In genomic region chrX:118212817-118213183, GRCh38 we compare ENCODE assay signal across 11 cellular contexts.
DNase-seq lines count a peak whose midpoint lies in the region; ATAC-seq and TF ChIP-seq lines count a peak whose summit lies in the region.
"Had no signal": no experiment of that assay in that cellular context is flagged by ENCODE, and none has a peak within 500 bp of the region (broad histone marks: within the 10 kb centered on the region; RNA-seq: fewer than 3 reads in every experiment).

No MANE protein-coding gene starts in this region.

- H3K27me3 ChIP-seq in tibial artery: no peaks in the 10 kb centered on the region

- DNase-seq in GM12864 (ENCODE audit: low read depth) (peak; percentile 66), NOMO-1 treated with dmso at 0.1 percent for 144 hours (lab: John Stamatoyannopoulos, UW; ENCODE audit: unreplicated experiment) (peak; percentile 74), tibial artery (no peak), 8988T (no peak), D341Med (ENCODE audit: low spot score) (no peak)
- DNase-seq in activated CD4-positive, alpha-beta T cell treated with anti-CD3 and anti-CD28 coated beads, Interleukin-2, amount 50 U/mL, for 4 hours: no peak
- DNase-seq: activated T-cell treated with anti-CD3 and anti-CD28 coated beads, Interleukin-2, amount 50 U/mL, for 72 hours; Caco-2; effector CD8-positive, alpha-beta T cell had no signal

- H3K9me3 ChIP-seq in tibial artery: no peaks in the 10 kb centered on the region
- H3K9me3 ChIP-seq: Caco-2 had no signal

- no peak overlapping the region for H3K27ac ChIP-seq in tibial artery

- intact Hi-C loops in tibial artery (cut with DNase I; ENCODE audit: low total_unique reads): no loop called here

- peak; percentile 69 for ATAC-seq in GM19463 (IDR thresholded peaks at IDR 0.05; ENCODE audit: unreplicated experiment)
- peak; percentile 81 for ATAC-seq in HG03095 (IDR thresholded peaks at IDR 0.05; ENCODE audit: unreplicated experiment)
- ATAC-seq: activated T-cell treated with anti-CD3 and anti-CD28 coated beads, Interleukin-2, amount 50 U/mL, for 72 hours had no signal

- no peak overlapping the region; the same call in 1 of the 2 replicates for H3K4me3 ChIP-seq in GM12864 (ENCODE audit: low read depth, low read length)
- H3K4me3 ChIP-seq in tibial artery: no peak overlapping the region

- TF ChIP-seq CTCF in GM12864 (IDR thresholded peaks at IDR 0.05; ENCODE audit: low read depth, low read length, missing control alignments) (no peak), tibial artery (IDR thresholded peaks at IDR 0.05) (no peak)

- no peaks in the 10 kb centered on the region for H3K36me3 ChIP-seq in tibial artery

- H3K4me1 ChIP-seq in tibial artery: no peaks in the 10 kb centered on the region
- H3K4me1 ChIP-seq: Caco-2 had no signal

Comparison
In these comparisons a context has a peak if more than half of its experiments do, and no peak if none do; other contexts are left out.
1. DNase-seq: peak in GM12864 (single experiment) and NOMO-1 treated with dmso at 0.1 percent for 144 hours (single experiment); none in tibial artery (0 of 2), activated CD4-positive, alpha-beta T cell treated with anti-CD3 and anti-CD28 coated beads, Interleukin-2, amount 50 U/mL, for 4 hours (0 of 2), 8988T (single experiment) and D341Med (single experiment).